In genomic region chr11:130915556-130916237, GRCh38 we compare ENCODE assay signal across 8 cellular contexts. TPM values are rescaled to one million over a fixed set of nuclear protein-coding genes. Genes with fewer than 3 reads are reported as not detected.
DNase-seq lines count a peak whose midpoint lies in the region; ATAC-seq and TF ChIP-seq lines count a peak whose summit lies in the region.

No MANE protein-coding gene starts in this region.

- peak; percentile 44 for DNase-seq in activated CD8-positive, alpha-beta memory T cell treated with anti-CD3 and anti-CD28 coated beads, Interleukin-2, amount 10 ng/mL, durations not matched to agents 7 days and 5 days
- no peak for DNase-seq in activated CD8-positive, alpha-beta memory T cell treated with anti-CD3 and anti-CD28 coated beads for 24 hours
- no peak for DNase-seq in choroid plexus epithelial cell (ENCODE audit: low read depth)
- peak in 1 of 9 donors; percentile 7 for DNase-seq in naive thymus-derived CD4-positive, alpha-beta T cell
- no peak for DNase-seq in RPMI8226
- no peak for DNase-seq in DMS79 (lab: John Stamatoyannopoulos, UW)

- no peaks in the 10 kb centered on the region for H3K9me3 Mint-ChIP-seq in activated CD8-positive, alpha-beta memory T cell treated with anti-CD3 and anti-CD28 coated beads, Interleukin-2, amount 10 ng/mL, durations not matched to agents 7 days and 5 days (ENCODE audit: low read depth)
- peaks cover 0 to 47% (median 17%) of the 10 kb centered on the region in 11 donors for H3K9me3 Mint-ChIP-seq in naive thymus-derived CD4-positive, alpha-beta T cell

- H3K4me3 ChIP-seq in KMS-11 (IDR thresholded peaks at IDR 0.05; ENCODE audit: insufficient read depth, low read depth, low read length), result no peak overlapping the region
- H3K4me3 ChIP-seq in choroid plexus epithelial cell (ENCODE audit: low read depth, low read length), result peak overlapping the region; percentile 89
- H3K4me3 ChIP-seq in naive thymus-derived CD4-positive, alpha-beta T cell (ENCODE audit: low read length), result peak overlapping the region; percentile 54

- TF ChIP-seq CTCF in KMS-11 (conservative IDR thresholded peaks at IDR 0.05; ENCODE audit: low read depth, low read length) (no peak), choroid plexus epithelial cell (conservative IDR thresholded peaks at IDR 0.05; ENCODE audit: low read depth, low read length) (no peak)

- CTCF ChIA-PET in activated CD8-positive, alpha-beta memory T cell treated with anti-CD3 and anti-CD28 coated beads, Interleukin-2, amount 10 ng/mL, durations not matched to agents 7 days and 5 days (lab: Charles Lee), result interaction anchor here (0.8 to 3.7 kb wide), 19 partner anchors 8 to 680 kb away, joined by 3 to 50 read pairs (median 4); no protein-coding TSS in a partner anchor
- CTCF ChIA-PET in naive thymus-derived CD4-positive, alpha-beta T cell (lab: Charles Lee), result interaction anchor here (0.9 to 1.5 kb wide), 4 partner anchors 12 to 64 kb away, joined by 3 read pairs; no protein-coding TSS in a partner anchor

- no peaks in the 10 kb centered on the region for H3K27me3 ChIP-seq in KMS-11 (ENCODE audit: insufficient read depth, low read depth)
- H3K27me3 ChIP-seq in naive thymus-derived CD4-positive, alpha-beta T cell (ENCODE audit: control insufficient read depth in 2 of 2, insufficient read depth in 2 of 2, low read length in 2 of 2), result no peaks in the 10 kb centered on the region

- H3K9me3 ChIP-seq in naive thymus-derived CD4-positive, alpha-beta T cell (ENCODE audit: control insufficient read depth in 2 of 3, low read length in 3 of 3), result peaks cover 0 to 34% (median 7%) of the 10 kb centered on the region in 3 experiments

- POLR2A ChIA-PET in naive thymus-derived CD4-positive, alpha-beta T cell (lab: Charles Lee), result interaction anchor here (0.6 to 2.2 kb wide), 7 partner anchors 12 to 913 kb away, joined by 3 to 7 read pairs (median 3); partner anchors contain the start of genes PRDM10 and ZBTB44

- no peaks in the 10 kb centered on the region for H3K27me3 Mint-ChIP-seq in activated CD8-positive, alpha-beta memory T cell treated with anti-CD3 and anti-CD28 coated beads, Interleukin-2, amount 10 ng/mL, durations not matched to agents 7 days and 5 days
- peaks cover 0 to 8% (median 5%) of the 10 kb centered on the region in 5 donors for H3K27me3 Mint-ChIP-seq in naive thymus-derived CD4-positive, alpha-beta T cell

- peak overlapping the region; percentile 57; the same call in 1 of the 2 replicates for H3K27ac ChIP-seq in KMS-11
- H3K27ac ChIP-seq in naive thymus-derived CD4-positive, alpha-beta T cell (ENCODE audit: low read depth, low read length), result peak overlapping the region; percentile 84

- H3K36me3 ChIP-seq in KMS-11 (ENCODE audit: insufficient read depth), result no peaks in the 10 kb centered on the region
- H3K36me3 ChIP-seq in naive thymus-derived CD4-positive, alpha-beta T cell (ENCODE audit: control insufficient read depth in 2 of 3, insufficient read depth in 3 of 3, low read length in 3 of 3), result peaks cover 0 to 28% (median 0%) of the 10 kb centered on the region in 3 experiments

- H3K4me3 Mint-ChIP-seq in activated CD8-positive, alpha-beta memory T cell treated with anti-CD3 and anti-CD28 coated beads, Interleukin-2, amount 10 ng/mL, durations not matched to agents 7 days and 5 days, result peak overlapping the region; percentile 77
- peak overlapping the region; percentile 83 to 91 (median 88) for H3K4me3 Mint-ChIP-seq in naive thymus-derived CD4-positive, alpha-beta T cell

- peaks cover 34% of the 10 kb centered on the region for H3K4me1 Mint-ChIP-seq in activated CD8-positive, alpha-beta memory T cell treated with anti-CD3 and anti-CD28 coated beads, Interleukin-2, amount 10 ng/mL, durations not matched to agents 7 days and 5 days
- peaks cover 5 to 56% (median 40%) of the 10 kb centered on the region in 7 donors for H3K4me1 Mint-ChIP-seq in naive thymus-derived CD4-positive, alpha-beta T cell

- no peaks in the 10 kb centered on the region for H3K79me2 ChIP-seq in KMS-11 (ENCODE audit: insufficient read depth, low read depth)

- no peak for ATAC-seq in activated CD8-positive, alpha-beta memory T cell treated with anti-CD3 and anti-CD28 coated beads, Interleukin-2, amount 10 ng/mL, durations not matched to agents 7 days and 5 days
- ATAC-seq in naive thymus-derived CD4-positive, alpha-beta T cell, result no peak
- ATAC-seq in HG02884 (IDR thresholded peaks at IDR 0.05; ENCODE audit: unreplicated experiment), result no peak

- intact Hi-C loops in naive thymus-derived CD4-positive, alpha-beta T cell (cut with micrococcal nuclease), result loop anchor here (1.0 to 10.0 kb wide), 13 partner anchors 21 to 1633 kb away; partner anchors contain the start of genes APLP2 (in 2 of the 2), NFRKB (in 2 of the 2) and PRDM10 (in 1 of the 2)

- H3K27ac Mint-ChIP-seq in activated CD8-positive, alpha-beta memory T cell treated with anti-CD3 and anti-CD28 coated beads, Interleukin-2, amount 10 ng/mL, durations not matched to agents 7 days and 5 days, result peak overlapping the region; percentile 80
- H3K27ac Mint-ChIP-seq in naive thymus-derived CD4-positive, alpha-beta T cell, result peak overlapping the region; percentile 78 to 95 (median 90)

- no peaks in the 10 kb centered on the region for H4K20me1 ChIP-seq in KMS-11 (ENCODE audit: insufficient read depth)

- H3K36me3 Mint-ChIP-seq in activated CD8-positive, alpha-beta memory T cell treated with anti-CD3 and anti-CD28 coated beads, Interleukin-2, amount 10 ng/mL, durations not matched to agents 7 days and 5 days, result peaks cover 32% of the 10 kb centered on the region
- peaks cover 15 to 42% (median 35%) of the 10 kb centered on the region in 5 donors for H3K36me3 Mint-ChIP-seq in naive thymus-derived CD4-positive, alpha-beta T cell

- H3K4me2 ChIP-seq in KMS-11, result peak overlapping the region; percentile 54; the same call in 1 of the 2 replicates

- H2AFZ ChIP-seq in KMS-11 (ENCODE audit: low read depth), result peak overlapping the region; percentile 66

- no peaks in the 10 kb centered on the region for H3K4me1 ChIP-seq in KMS-11 (ENCODE audit: low read depth, poor library complexity, severe bottlenecking)
- peaks cover 9 to 16% of the 10 kb centered on the region in 2 donors for H3K4me1 ChIP-seq in naive thymus-derived CD4-positive, alpha-beta T cell (ENCODE audit: control insufficient read depth in 2 of 2, insufficient read depth in 2 of 2, low read length in 2 of 2)

- H3K9ac ChIP-seq in KMS-11, result peak overlapping the region; percentile 82

RNA-seq across cellular contexts. Expression of gene SNX19, which starts 0.6 kb away (rescaled TPM):
- 10 to 100 TPM; 41.5 to 43.4 TPM for total RNA-seq in activated CD8-positive, alpha-beta memory T cell treated with anti-CD3 and anti-CD28 coated beads, Interleukin-2, amount 10 ng/mL, durations not matched to agents 7 days and 5 days
- total RNA-seq in naive thymus-derived CD4-positive, alpha-beta T cell, result 100 to 1,000 TPM in 1 of 5 experiments, 10 to 100 TPM in 4; 53.9 to 101 (median 57.1) TPM
- 10 to 100 TPM; 24.8 to 28.7 TPM for polyA plus RNA-seq in naive thymus-derived CD4-positive, alpha-beta T cell
